Comparison of ENCODE assay signal across 1 cellular context in the genomic region with DNA sequence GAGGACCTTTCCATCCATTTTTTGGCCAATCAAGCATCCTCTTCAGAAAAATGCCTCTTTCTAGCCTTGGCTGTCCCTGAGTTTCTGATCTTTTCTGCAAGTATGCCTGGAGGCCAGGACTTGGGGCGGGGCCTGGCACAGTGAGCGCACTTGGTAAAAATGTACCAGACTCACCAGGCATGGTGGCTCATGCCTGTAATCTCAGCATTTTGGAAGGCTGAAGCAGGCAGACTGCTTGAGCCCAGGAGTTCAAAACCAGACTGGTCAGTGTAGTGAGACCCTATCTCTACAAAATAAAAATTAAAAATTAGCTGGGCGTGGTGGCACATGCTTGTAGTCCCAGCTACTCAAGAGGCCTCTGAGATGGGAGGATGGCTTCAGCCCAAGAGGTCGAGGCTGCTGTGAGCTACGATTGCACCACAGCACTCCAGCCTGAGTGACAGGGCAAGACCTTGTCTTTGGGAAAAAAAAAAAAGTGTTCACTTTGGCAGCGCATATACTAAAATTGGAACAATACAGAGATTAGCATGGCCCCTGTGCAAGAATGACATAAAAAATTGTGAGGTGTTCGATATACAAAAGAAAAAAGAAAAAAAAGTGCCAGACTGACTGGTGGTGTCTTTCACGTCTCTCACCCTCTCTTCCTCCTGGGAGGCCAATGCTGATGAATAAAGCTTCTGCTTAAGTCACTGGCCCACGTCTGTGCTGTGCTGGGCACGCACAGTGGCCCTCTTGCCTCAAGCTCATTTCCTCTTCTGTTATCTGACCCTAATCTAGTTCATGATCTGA.
TF ChIP-seq lines count a peak whose summit lies in the region.

No MANE protein-coding gene starts in this region.

TF ChIP-seq in HepG2, 621 proteins besides CTCF, POLR2A, EP300 and RAD21 (continued from another document):
- TF ChIP-seq, protein P1, sequence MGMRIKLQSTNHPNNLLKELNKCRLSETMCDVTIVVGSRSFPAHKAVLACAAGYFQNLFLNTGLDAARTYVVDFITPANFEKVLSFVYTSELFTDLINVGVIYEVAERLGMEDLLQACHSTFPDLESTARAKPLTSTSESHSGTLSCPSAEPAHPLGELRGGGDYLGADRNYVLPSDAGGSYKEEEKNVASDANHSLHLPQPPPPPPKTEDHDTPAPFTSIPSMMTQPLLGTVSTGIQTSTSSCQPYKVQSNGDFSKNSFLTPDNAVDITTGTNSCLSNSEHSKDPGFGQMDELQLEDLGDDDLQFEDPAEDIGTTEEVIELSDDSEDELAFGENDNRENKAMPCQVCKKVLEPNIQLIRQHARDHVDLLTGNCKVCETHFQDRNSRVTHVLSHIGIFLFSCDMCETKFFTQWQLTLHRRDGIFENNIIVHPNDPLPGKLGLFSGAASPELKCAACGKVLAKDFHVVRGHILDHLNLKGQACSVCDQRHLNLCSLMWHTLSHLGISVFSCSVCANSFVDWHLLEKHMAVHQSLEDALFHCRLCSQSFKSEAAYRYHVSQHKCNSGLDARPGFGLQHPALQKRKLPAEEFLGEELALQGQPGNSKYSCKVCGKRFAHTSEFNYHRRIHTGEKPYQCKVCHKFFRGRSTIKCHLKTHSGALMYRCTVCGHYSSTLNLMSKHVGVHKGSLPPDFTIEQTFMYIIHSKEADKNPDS (CRISPR knock-in tag; IDR thresholded peaks at IDR 0.05) = 0 out of 2 replicates have a peak, but pooled peaks have one; percentile 33
- TF ChIP-seq, protein P2, sequence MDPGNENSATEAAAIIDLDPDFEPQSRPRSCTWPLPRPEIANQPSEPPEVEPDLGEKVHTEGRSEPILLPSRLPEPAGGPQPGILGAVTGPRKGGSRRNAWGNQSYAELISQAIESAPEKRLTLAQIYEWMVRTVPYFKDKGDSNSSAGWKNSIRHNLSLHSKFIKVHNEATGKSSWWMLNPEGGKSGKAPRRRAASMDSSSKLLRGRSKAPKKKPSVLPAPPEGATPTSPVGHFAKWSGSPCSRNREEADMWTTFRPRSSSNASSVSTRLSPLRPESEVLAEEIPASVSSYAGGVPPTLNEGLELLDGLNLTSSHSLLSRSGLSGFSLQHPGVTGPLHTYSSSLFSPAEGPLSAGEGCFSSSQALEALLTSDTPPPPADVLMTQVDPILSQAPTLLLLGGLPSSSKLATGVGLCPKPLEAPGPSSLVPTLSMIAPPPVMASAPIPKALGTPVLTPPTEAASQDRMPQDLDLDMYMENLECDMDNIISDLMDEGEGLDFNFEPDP (CRISPR knock-in tag; conservative IDR thresholded peaks at IDR 0.05) = 0 out of 2 replicates have a peak, but pooled peaks have one; percentile 83
- TF ChIP-seq, protein P3, sequence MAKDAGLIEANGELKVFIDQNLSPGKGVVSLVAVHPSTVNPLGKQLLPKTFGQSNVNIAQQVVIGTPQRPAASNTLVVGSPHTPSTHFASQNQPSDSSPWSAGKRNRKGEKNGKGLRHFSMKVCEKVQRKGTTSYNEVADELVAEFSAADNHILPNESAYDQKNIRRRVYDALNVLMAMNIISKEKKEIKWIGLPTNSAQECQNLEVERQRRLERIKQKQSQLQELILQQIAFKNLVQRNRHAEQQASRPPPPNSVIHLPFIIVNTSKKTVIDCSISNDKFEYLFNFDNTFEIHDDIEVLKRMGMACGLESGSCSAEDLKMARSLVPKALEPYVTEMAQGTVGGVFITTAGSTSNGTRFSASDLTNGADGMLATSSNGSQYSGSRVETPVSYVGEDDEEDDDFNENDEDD (CRISPR knock-in tag; IDR thresholded peaks at IDR 0.05; ENCODE audit: borderline replicate concordance) = no peak
- TF ChIP-seq TCF12 (IDR thresholded peaks at IDR 0.05) (no peak), TCF12 (CRISPR knock-in tag; IDR thresholded peaks at IDR 0.05) (no peak), ZIK1 (CRISPR knock-in tag; IDR thresholded peaks at IDR 0.05; ENCODE audit: borderline replicate concordance, low read depth) (no peak), JUND (CRISPR knock-in tag; IDR thresholded peaks at IDR 0.05) (no peak), NCOA2 (CRISPR knock-in tag; IDR thresholded peaks at IDR 0.05) (no peak), CEBPG (CRISPR knock-in tag; IDR thresholded peaks at IDR 0.05) (peak; percentile 5; the same call in 1 of the 2 replicates), ZNF781 (CRISPR knock-in tag; IDR thresholded peaks at IDR 0.05; ENCODE audit: borderline replicate concordance, not compliant biosample characterization) (no peak), ZNF660 (CRISPR knock-in tag; IDR thresholded peaks at IDR 0.05; ENCODE audit: borderline replicate concordance, low read depth) (no peak), ZNF121 (CRISPR knock-in tag; IDR thresholded peaks at IDR 0.05) (0 out of 2 replicates have a peak, but pooled peaks have one; percentile 45)
- TF ChIP-seq, protein P4, sequence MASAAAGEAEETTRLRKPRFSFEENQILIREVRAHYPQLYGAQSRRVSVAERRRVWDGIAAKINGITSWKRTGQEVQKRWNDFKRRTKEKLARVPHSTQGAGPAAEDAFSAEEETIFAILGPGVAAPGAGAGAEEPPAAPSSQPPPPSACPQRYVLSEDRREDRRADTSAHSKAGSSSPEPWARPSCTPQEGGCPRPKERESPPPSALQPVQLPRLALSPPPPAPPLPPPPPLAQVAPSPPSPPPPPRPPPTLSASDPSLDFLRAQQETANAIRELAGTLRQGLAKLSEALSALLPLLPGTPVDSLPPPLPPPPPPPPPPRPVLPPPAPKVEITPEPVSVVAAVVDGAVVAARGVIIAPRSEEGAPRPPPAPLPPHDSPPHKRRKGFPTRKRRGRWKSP (CRISPR knock-in tag; IDR thresholded peaks at IDR 0.05) = 0 out of 2 replicates have a peak, but pooled peaks have one; percentile 43
- TF ChIP-seq, protein P5, sequence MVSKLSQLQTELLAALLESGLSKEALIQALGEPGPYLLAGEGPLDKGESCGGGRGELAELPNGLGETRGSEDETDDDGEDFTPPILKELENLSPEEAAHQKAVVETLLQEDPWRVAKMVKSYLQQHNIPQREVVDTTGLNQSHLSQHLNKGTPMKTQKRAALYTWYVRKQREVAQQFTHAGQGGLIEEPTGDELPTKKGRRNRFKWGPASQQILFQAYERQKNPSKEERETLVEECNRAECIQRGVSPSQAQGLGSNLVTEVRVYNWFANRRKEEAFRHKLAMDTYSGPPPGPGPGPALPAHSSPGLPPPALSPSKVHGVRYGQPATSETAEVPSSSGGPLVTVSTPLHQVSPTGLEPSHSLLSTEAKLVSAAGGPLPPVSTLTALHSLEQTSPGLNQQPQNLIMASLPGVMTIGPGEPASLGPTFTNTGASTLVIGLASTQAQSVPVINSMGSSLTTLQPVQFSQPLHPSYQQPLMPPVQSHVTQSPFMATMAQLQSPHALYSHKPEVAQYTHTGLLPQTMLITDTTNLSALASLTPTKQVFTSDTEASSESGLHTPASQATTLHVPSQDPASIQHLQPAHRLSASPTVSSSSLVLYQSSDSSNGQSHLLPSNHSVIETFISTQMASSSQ (IDR thresholded peaks at IDR 0.05; ENCODE audit: low read depth) = no peak
- TF ChIP-seq, protein P5 (CRISPR knock-in tag; IDR thresholded peaks at IDR 0.05; ENCODE audit: borderline replicate concordance) = no peak
